Comparison of ENCODE assay signal across 27 cellular contexts in genomic region chr9:77912895-77913693, GRCh38.
DNase-seq lines count a peak whose midpoint lies in the region; FAIRE-seq and TF ChIP-seq lines count a peak whose summit lies in the region.
"Had no signal": no experiment of that assay in that cellular context is flagged by ENCODE, and none has a peak within 500 bp of the region (broad histone marks: within the 10 kb centered on the region; RNA-seq: fewer than 3 reads in every experiment).

No MANE protein-coding gene starts in this region.

- peaks cover 77% of the 10 kb centered on the region for H3K4me1 ChIP-seq in Loucy (ENCODE audit: insufficient read depth, low read length, poor library complexity, severe bottlenecking)
- no peaks in the 10 kb centered on the region for H3K4me1 ChIP-seq in mesenchymal stem cell (ENCODE audit: control insufficient read depth, insufficient read depth, low read depth, low read length)
- no peaks in the 10 kb centered on the region for H3K4me1 ChIP-seq in H9 (ENCODE audit: insufficient read depth, low read length)
- no peaks in the 10 kb centered on the region for H3K4me1 ChIP-seq in small intestine (ENCODE audit: control insufficient read depth in 2 of 2, insufficient read depth in 1 of 2, low read depth in 1 of 2, low read length in 1 of 2)
- H3K4me1 ChIP-seq: uterus had no signal

- no peaks in the 10 kb centered on the region for H4K20me1 ChIP-seq in Loucy (ENCODE audit: insufficient read depth, low read length, poor library complexity, severe bottlenecking)
- H4K20me1 ChIP-seq in H9 (ENCODE audit: control insufficient read depth, insufficient read depth, insufficient read length): no peaks in the 10 kb centered on the region

- peaks cover 20 to 31% of the 10 kb centered on the region in 2 experiments for H3K4me1 Mint-ChIP-seq in H9

- TF ChIP-seq CTCF in Loucy (conservative IDR thresholded peaks at IDR 0.05; ENCODE audit: low read length): no peak
- TF ChIP-seq CTCF in astrocyte of the spinal cord (IDR thresholded peaks at IDR 0.05; ENCODE audit: low read depth, low read length): no peak
- no peak for TF ChIP-seq CTCF in H9 (conservative IDR thresholded peaks at IDR 0.05)

- peaks cover 87% of the 10 kb centered on the region for H3K79me2 ChIP-seq in Loucy (ENCODE audit: insufficient read depth, low read length)
- H3K79me2 ChIP-seq in H9 (ENCODE audit: insufficient read depth, low read length): no peaks in the 10 kb centered on the region; the same call in 1 of the 2 replicates

- H3K9me3 ChIP-seq in Loucy (ENCODE audit: insufficient read depth, low read depth, low read length) (no peaks in the 10 kb centered on the region), mesenchymal stem cell (ENCODE audit: control insufficient read depth, low read length) (no peaks in the 10 kb centered on the region), H9 (ENCODE audit: control insufficient read depth, low read depth, low read length) (no peaks in the 10 kb centered on the region), small intestine (ENCODE audit: control insufficient read depth, low read depth) (no peaks in the 10 kb centered on the region)
- H3K9me3 ChIP-seq: uterus had no signal

- H3K4me3 Mint-ChIP-seq in H9: no peak overlapping the region
- H3K4me3 Mint-ChIP-seq: activated CD4-positive, alpha-beta T cell treated with anti-CD3 and anti-CD28 coated beads, Interleukin-2, amount 10 ng/mL, durations not matched to agents 7 days and 5 days; activated naive CD8-positive, alpha-beta T cell treated with anti-CD3 and anti-CD28 coated beads for 36 hours; activated T-helper 17 cell treated with anti-CD3 and anti-CD28 coated beads, Interleukin-2, amount 50 U/mL, for 72 hours; brain; T-cell had no signal

- H2AK5ac ChIP-seq in mesenchymal stem cell (ENCODE audit: low read length, severe bottlenecking) (no peak overlapping the region), H9 (ENCODE audit: insufficient read length, low read length) (no peak overlapping the region)

- H3K56ac ChIP-seq in H9 (ENCODE audit: insufficient read length, low read depth, low read length): no peak overlapping the region

- no peak for FAIRE-seq in small intestine (lab: Jason Lieb, UNC)
- FAIRE-seq: D721Med, G401.6, islet of Langerhans had no signal

- in situ Hi-C loops in astrocyte of the spinal cord (cut with HindIII; ENCODE audit: low sequenced_read_pairs): no loop called here

- no peak overlapping the region for H2BK120ac ChIP-seq in mesenchymal stem cell (ENCODE audit: low read depth, low read length)
- no peak overlapping the region for H2BK120ac ChIP-seq in H9 (ENCODE audit: low read depth, low read length, poor library complexity, severe bottlenecking)

- no peaks in the 10 kb centered on the region for H3K23me2 ChIP-seq in H9 (ENCODE audit: insufficient read length, low read depth, low read length, poor library complexity, severe bottlenecking)

- H3K4me3 ChIP-seq in Loucy (ENCODE audit: low read length, poor library complexity, severe bottlenecking) (no peak overlapping the region), astrocyte of the spinal cord (ENCODE audit: low read depth, low read length) (no peak overlapping the region), mesenchymal stem cell (ENCODE audit: insufficient read depth in 1 of 2, low read depth in 1 of 2, low read length in 2 of 2) (no peak overlapping the region), small intestine (ENCODE audit: low read depth in 1 of 2, low read length in 2 of 2) (no peak overlapping the region)
- H3K4me3 ChIP-seq: hepatocyte, uterus had no signal

- H3K9me2 ChIP-seq in Loucy (replicated peaks; ENCODE audit: low read depth, low read length): no peaks in the 10 kb centered on the region

- H3K4me2 ChIP-seq in Loucy (ENCODE audit: low read depth, low read length, poor library complexity, severe bottlenecking): peak overlapping the region; percentile 90
- no peak overlapping the region for H3K4me2 ChIP-seq in mesenchymal stem cell (ENCODE audit: low read length, poor library complexity, severe bottlenecking)
- no peak overlapping the region for H3K4me2 ChIP-seq in H9 (ENCODE audit: insufficient read depth, insufficient read length, low read length)
- H3K4me2 ChIP-seq: hepatocyte had no signal

- peaks cover 26% of the 10 kb centered on the region for H3K79me1 ChIP-seq in mesenchymal stem cell (replicated peaks; ENCODE audit: low read length, poor library complexity, severe bottlenecking)
- H3K79me1 ChIP-seq in H9 (ENCODE audit: insufficient read depth, low read depth, low read length, poor library complexity, severe bottlenecking): peaks cover 2% of the 10 kb centered on the region

- no peak overlapping the region for H2BK20ac ChIP-seq in H9 (ENCODE audit: low read depth, low read length, poor library complexity, severe bottlenecking)

- no peak overlapping the region for H3K27ac Mint-ChIP-seq in H9
- H3K27ac Mint-ChIP-seq: activated CD4-positive, alpha-beta T cell treated with anti-CD3 and anti-CD28 coated beads, Interleukin-2, amount 10 ng/mL, durations not matched to agents 7 days and 5 days; activated naive CD8-positive, alpha-beta T cell treated with anti-CD3 and anti-CD28 coated beads for 36 hours; brain had no signal

- H2BK12ac ChIP-seq in mesenchymal stem cell (ENCODE audit: low read length in 2 of 2) (no peak overlapping the region), H9 (ENCODE audit: insufficient read length, low read depth, low read length) (no peak overlapping the region)

- peaks cover 22% of the 10 kb centered on the region for H3F3A ChIP-seq in Loucy (ENCODE audit: low read depth)

- H3K27ac ChIP-seq in mesenchymal stem cell (ENCODE audit: low read length, poor library complexity, severe bottlenecking) (no peak overlapping the region), H9 (ENCODE audit: insufficient read length, low read depth, low read length) (no peak overlapping the region), small intestine (ENCODE audit: low read depth in 1 of 2, low read length in 1 of 2) (no peak overlapping the region)
- H3K27ac ChIP-seq: hepatocyte, uterus had no signal

- H3K9ac ChIP-seq in Loucy (ENCODE audit: low read depth, low read length, poor library complexity, severe bottlenecking) (peak overlapping the region; percentile 92), mesenchymal stem cell (ENCODE audit: low read length) (no peak overlapping the region), H9 (ENCODE audit: extremely low read depth, insufficient read length, low read length) (no peak overlapping the region)

- peaks cover 3 to 4% (median 3%) of the 10 kb centered on the region in 3 experiments; a peak in 3 of 7 replicates for H3K36me3 Mint-ChIP-seq in H9 (ENCODE audit: insufficient read depth in 1 of 3, low read depth in 3 of 3)

- H2BK15ac ChIP-seq in mesenchymal stem cell (ENCODE audit: low read depth, poor library complexity, severe bottlenecking) (no peak overlapping the region), H9 (ENCODE audit: low read depth, low read length) (no peak overlapping the region)

- H4K8ac ChIP-seq in mesenchymal stem cell (ENCODE audit: low read length) (no peak overlapping the region), H9 (replicated peaks; ENCODE audit: insufficient read length, low read depth, low read length) (no peak overlapping the region)

- WGBS in mesenchymal stem cell: no CpG with 5 or more reads among the region's 3 CpGs
- no CpG with 5 or more reads among the region's 3 CpGs for WGBS in H9 (ENCODE audit: extremely low coverage, insufficient read length, low lambda C conversion rate)
- WGBS in small intestine, 3 donors: 88 to 91% (median 91%) methylated on average over 3 of the region's 3 CpGs

- DNase-seq in CD1c-positive myeloid dendritic cell (ENCODE audit: extremely low spot score) (peak; percentile 10), astrocyte of the spinal cord (ENCODE audit: low read depth, low spot score) (peak; percentile 32), mesenchymal stem cell (peak; percentile 16), ecto neural progenitor cell (ENCODE audit: low spot score) (no peak), H9 (no peak), small intestine (no peak), cerebellum (ENCODE audit: low spot score) (no peak)
- DNase-seq: ACHN; activated CD4-positive, alpha-beta T cell treated with anti-CD3 and anti-CD28 coated beads, Interleukin-2, amount 10 ng/mL, durations not matched to agents 7 days and 5 days; activated naive CD8-positive, alpha-beta T cell treated with anti-CD3 and anti-CD28 coated beads for 36 hours; C1 segment of cervical spinal cord; GOT3; Kasumi-1; NCI-H1417; NCI-H524 treated with DMSO at 0.1 percent for 48 hours; right cardiac atrium; stimulated activated CD4-positive, alpha-beta T cell treated with anti-CD3 and anti-CD28 coated beads, Interleukin-15, amount 100 ng/mL, for 24 hours; substantia nigra; T-cell; uterus had no signal

- H3T11ph ChIP-seq in H9 (ENCODE audit: low read length): no peak overlapping the region

- H3K27me3 ChIP-seq in Loucy (ENCODE audit: insufficient read depth, low read length, poor library complexity, severe bottlenecking): no peaks in the 10 kb centered on the region
- H3K27me3 ChIP-seq in mesenchymal stem cell (ENCODE audit: control insufficient read depth in 1 of 2, insufficient read depth in 1 of 2, low read length in 2 of 2): no peaks in the 10 kb centered on the region
- H3K27me3 ChIP-seq in H9 (ENCODE audit: insufficient read depth, low read length): no peaks in the 10 kb centered on the region
- no peaks in the 10 kb centered on the region for H3K27me3 ChIP-seq in small intestine (ENCODE audit: control insufficient read depth in 2 of 2, insufficient read depth in 2 of 2, low read length in 2 of 2)
- H3K27me3 ChIP-seq: hepatocyte, uterus had no signal

- H3K9me3 Mint-ChIP-seq in H9: no peaks in the 10 kb centered on the region
- H3K9me3 Mint-ChIP-seq: activated T-helper 17 cell treated with anti-CD3 and anti-CD28 coated beads, Interleukin-2, amount 50 U/mL, for 72 hours; T-cell had no signal

- peaks cover 25% of the 10 kb centered on the region for H3K36me3 ChIP-seq in Loucy (ENCODE audit: insufficient read depth, low read length)
- peaks cover 0 to 3% of the 10 kb centered on the region in 2 experiments for H3K36me3 ChIP-seq in mesenchymal stem cell (ENCODE audit: control insufficient read depth in 1 of 2, insufficient read depth in 2 of 2, low read depth in 1 of 2, low read length in 2 of 2)
- no peaks in the 10 kb centered on the region for H3K36me3 ChIP-seq in small intestine (ENCODE audit: control insufficient read depth in 2 of 2, insufficient read depth in 2 of 2, low read length in 2 of 2)
- H3K36me3 ChIP-seq: uterus had no signal

- H4K91ac ChIP-seq in mesenchymal stem cell (ENCODE audit: low read length) (no peak overlapping the region), H9 (ENCODE audit: insufficient read length, low read depth, low read length) (no peak overlapping the region)

- no peaks in the 10 kb centered on the region for H3K27me3 Mint-ChIP-seq in H9 (ENCODE audit: low read depth)
- H3K27me3 Mint-ChIP-seq: activated CD4-positive, alpha-beta T cell treated with anti-CD3 and anti-CD28 coated beads, Interleukin-2, amount 10 ng/mL, durations not matched to agents 7 days and 5 days; activated naive CD8-positive, alpha-beta T cell treated with anti-CD3 and anti-CD28 coated beads for 36 hours; activated T-helper 17 cell treated with anti-CD3 and anti-CD28 coated beads, Interleukin-2, amount 50 U/mL, for 72 hours; brain; T-cell had no signal

- H2AFZ ChIP-seq in Loucy (ENCODE audit: low read length): no peak overlapping the region
- no peak overlapping the region for H2AFZ ChIP-seq in mesenchymal stem cell (ENCODE audit: low read depth, low read length)
- no peak overlapping the region for H2AFZ ChIP-seq in H9 (ENCODE audit: low read length)
- H2AFZ ChIP-seq: hepatocyte had no signal

- H3K4ac ChIP-seq in mesenchymal stem cell (ENCODE audit: low read depth in 1 of 2, low read length in 2 of 2): no peak overlapping the region
- H3K4ac ChIP-seq in H9 (ENCODE audit: low read depth, low read length): no peak overlapping the region

- no peak overlapping the region for H3K18ac ChIP-seq in mesenchymal stem cell (ENCODE audit: low read depth in 1 of 2, low read length in 2 of 2)
- no peak overlapping the region for H3K18ac ChIP-seq in H9 (ENCODE audit: insufficient read length, low read depth, low read length)

- H3K23ac ChIP-seq in mesenchymal stem cell (ENCODE audit: low read length in 2 of 2): no peak overlapping the region
- H3K23ac ChIP-seq in H9 (ENCODE audit: insufficient read length, low read depth, low read length): no peak overlapping the region

- H3K14ac ChIP-seq in mesenchymal stem cell (ENCODE audit: low read length in 2 of 2) (no peak overlapping the region), H9 (ENCODE audit: insufficient read depth, low read length) (no peak overlapping the region)

- H2BK5ac ChIP-seq in mesenchymal stem cell (ENCODE audit: low read depth, low read length, poor library complexity, severe bottlenecking) (no peak overlapping the region), H9 (ENCODE audit: insufficient read length, low read length) (no peak overlapping the region)

- H4K5ac ChIP-seq in H9 (ENCODE audit: insufficient read length, low read depth, low read length): no peak overlapping the region

Comparison
In these comparisons a context has a peak if more than half of its experiments do, and no peak if none do; other contexts are left out.
1. DNase-seq: peak in CD1c-positive myeloid dendritic cell (single experiment), astrocyte of the spinal cord (single experiment) and mesenchymal stem cell (single experiment); none in ecto neural progenitor cell (single experiment), H9 (single experiment), small intestine (single experiment) and cerebellum (single experiment).